11 cellular contexts compared by ENCODE assay signal in genomic region chr6:152981219-152981618, GRCh38. TPM values are rescaled to one million over a fixed set of nuclear protein-coding genes. Genes with fewer than 3 reads are reported as not detected.
DNase-seq lines count a peak whose midpoint lies in the region; ATAC-seq, FAIRE-seq and TF ChIP-seq lines count a peak whose summit lies in the region.
"Had no signal": no experiment of that assay in that cellular context is flagged by ENCODE, and none has a peak within 500 bp of the region (broad histone marks: within the 10 kb centered on the region; RNA-seq: fewer than 3 reads in every experiment).

No MANE protein-coding gene starts in this region.

- no peak for DNase-seq in CD4-positive, CD25-positive, alpha-beta regulatory T cell
- DNase-seq in HAP-1 (ENCODE audit: low spot score in 2 of 2), result no peak
- DNase-seq in activated CD8-positive, alpha-beta T cell treated with anti-CD3 and anti-CD28 coated beads for 36 hours, result no peak
- no peak for DNase-seq in effector memory CD4-positive, alpha-beta T cell
- DNase-seq in HEK293T (ENCODE audit: extremely low spot score), result no peak
- DNase-seq in D721Med (ENCODE audit: insufficient read length, low spot score), result no peak
- DNase-seq: SHP77 treated with DMSO at 0.1 percent for 48 hours, spleen had no signal

- H3K9ac ChIP-seq in iPS-20b (ENCODE audit: low read depth, low read length), result peak overlapping the region; percentile 98

- H3K4me3 Mint-ChIP-seq in CD4-positive, CD25-positive, alpha-beta regulatory T cell, result peak overlapping the region; percentile 50 to 76 (median 59)
- H3K4me3 Mint-ChIP-seq in activated CD8-positive, alpha-beta T cell treated with anti-CD3 and anti-CD28 coated beads for 36 hours, result peak overlapping the region; percentile 85

- CTCF ChIA-PET in activated CD8-positive, alpha-beta T cell treated with anti-CD3 and anti-CD28 coated beads for 36 hours (lab: Charles Lee), result interaction anchor here (1.3 kb wide), 1 partner anchor 10 kb away, joined by 3 read pairs; no protein-coding TSS in a partner anchor
- CTCF ChIA-PET in HEK293T (lab: Yijun Ruan, JAX), result no interaction called here

- in situ Hi-C loops in HAP-1 (cut with MboI; ENCODE audit: low sequenced_read_pairs), result loop anchor here (25.0 kb wide), 1 partner anchor 1519 kb away; the partner anchor contains the start of gene RMND1

- intact Hi-C loops in activated CD8-positive, alpha-beta T cell treated with anti-CD3 and anti-CD28 coated beads for 36 hours (cut with micrococcal nuclease), result loop anchor here (5.0 kb wide), 1 partner anchor 1529 kb away; the partner anchor contains the start of gene RMND1

- H3K4me1 ChIP-seq in CD4-positive, CD25-positive, alpha-beta regulatory T cell (ENCODE audit: control insufficient read depth, insufficient read depth, low read length, poor library complexity, severe bottlenecking), result peaks cover 71% of the 10 kb centered on the region
- H3K4me1 ChIP-seq in HAP-1, result peaks cover 39% of the 10 kb centered on the region
- peaks cover 15% of the 10 kb centered on the region; the same call in 1 of the 2 replicates for H3K4me1 ChIP-seq in iPS-20b (ENCODE audit: insufficient read depth, low read length)
- peaks cover 16% of the 10 kb centered on the region for H3K4me1 ChIP-seq in effector memory CD4-positive, alpha-beta T cell (ENCODE audit: control insufficient read depth, insufficient read depth, low read length, poor library complexity, severe bottlenecking)

- no peaks in the 10 kb centered on the region for H3K27me3 ChIP-seq in CD4-positive, CD25-positive, alpha-beta regulatory T cell (ENCODE audit: control insufficient read depth, insufficient read depth, low read length)
- no peaks in the 10 kb centered on the region for H3K27me3 ChIP-seq in HAP-1 (ENCODE audit: low read depth)
- H3K27me3 ChIP-seq in iPS-20b (ENCODE audit: insufficient read depth, low read length), result no peaks in the 10 kb centered on the region
- H3K27me3 ChIP-seq in effector memory CD4-positive, alpha-beta T cell (replicated peaks; ENCODE audit: control insufficient read depth, insufficient read depth, low read length, poor library complexity, severe bottlenecking), result no peaks in the 10 kb centered on the region
- H3K27me3 ChIP-seq: suprapubic skin had no signal

- peaks cover 27 to 80% (median 47%) of the 10 kb centered on the region in 4 donors for H3K4me1 Mint-ChIP-seq in CD4-positive, CD25-positive, alpha-beta regulatory T cell
- peaks cover 47% of the 10 kb centered on the region for H3K4me1 Mint-ChIP-seq in activated CD8-positive, alpha-beta T cell treated with anti-CD3 and anti-CD28 coated beads for 36 hours (ENCODE audit: low read depth)

- no peaks in the 10 kb centered on the region for H3K36me3 ChIP-seq in CD4-positive, CD25-positive, alpha-beta regulatory T cell (ENCODE audit: control insufficient read depth, insufficient read depth, low read length)
- peaks cover 25% of the 10 kb centered on the region for H3K36me3 ChIP-seq in HAP-1 (replicated peaks)
- peaks cover 51% of the 10 kb centered on the region for H3K36me3 ChIP-seq in iPS-20b (ENCODE audit: insufficient read depth, low read depth, low read length)
- H3K36me3 ChIP-seq in effector memory CD4-positive, alpha-beta T cell (ENCODE audit: control insufficient read depth, insufficient read depth, low read length), result no peaks in the 10 kb centered on the region
- H3K36me3 ChIP-seq: suprapubic skin had no signal

- no peak overlapping the region for H3K27ac Mint-ChIP-seq in CD4-positive, CD25-positive, alpha-beta regulatory T cell
- H3K27ac Mint-ChIP-seq in activated CD8-positive, alpha-beta T cell treated with anti-CD3 and anti-CD28 coated beads for 36 hours, result no peak overlapping the region

- no peak overlapping the region for H3K27ac ChIP-seq in CD4-positive, CD25-positive, alpha-beta regulatory T cell (ENCODE audit: insufficient read depth, low read length, poor library complexity, severe bottlenecking)
- peak overlapping the region; percentile 12 for H3K27ac ChIP-seq in iPS-20b (ENCODE audit: low read length)
- H3K27ac ChIP-seq in effector memory CD4-positive, alpha-beta T cell (ENCODE audit: insufficient read depth, low read length, poor library complexity, severe bottlenecking), result no peak overlapping the region
- H3K27ac ChIP-seq: spleen, suprapubic skin had no signal

- no peaks in the 10 kb centered on the region for H3K9me3 Mint-ChIP-seq in CD4-positive, CD25-positive, alpha-beta regulatory T cell
- no peaks in the 10 kb centered on the region for H3K9me3 Mint-ChIP-seq in activated CD8-positive, alpha-beta T cell treated with anti-CD3 and anti-CD28 coated beads for 36 hours

- H3K9me3 ChIP-seq in CD4-positive, CD25-positive, alpha-beta regulatory T cell (ENCODE audit: control insufficient read depth in 2 of 2, low read length in 2 of 2), result no peaks in the 10 kb centered on the region
- H3K9me3 ChIP-seq in HAP-1, result no peaks in the 10 kb centered on the region
- H3K9me3 ChIP-seq in iPS-20b (ENCODE audit: insufficient read depth, low read depth, low read length), result no peaks in the 10 kb centered on the region
- H3K9me3 ChIP-seq in effector memory CD4-positive, alpha-beta T cell (ENCODE audit: control insufficient read depth, low read length), result no peaks in the 10 kb centered on the region
- H3K9me3 ChIP-seq: spleen, suprapubic skin had no signal

- H3K4me3 ChIP-seq in CD4-positive, CD25-positive, alpha-beta regulatory T cell (ENCODE audit: low read depth, low read length), result peak overlapping the region; percentile 62
- H3K4me3 ChIP-seq in HAP-1 (peak overlapping the region; percentile 72), iPS-20b (ENCODE audit: low read length) (peak overlapping the region; percentile 87)
- no peak overlapping the region for H3K4me3 ChIP-seq in effector memory CD4-positive, alpha-beta T cell (ENCODE audit: insufficient read depth, low read depth, low read length, poor library complexity, severe bottlenecking)

- no peak for FAIRE-seq in D721Med (lab: Jason Lieb, UNC)

- no peak for TF ChIP-seq CTCF in activated CD8-positive, alpha-beta T cell treated with anti-CD3 and anti-CD28 coated beads for 36 hours (IDR thresholded peaks at IDR 0.05)
- TF ChIP-seq CTCF in D721Med (IDR thresholded peaks at IDR 0.05; ENCODE audit: insufficient read depth, missing control alignments), result no peak

- H3K36me3 Mint-ChIP-seq in CD4-positive, CD25-positive, alpha-beta regulatory T cell, result no peaks in the 10 kb centered on the region
- H3K36me3 Mint-ChIP-seq in activated CD8-positive, alpha-beta T cell treated with anti-CD3 and anti-CD28 coated beads for 36 hours (ENCODE audit: low read depth), result peaks cover 63% of the 10 kb centered on the region

- ATAC-seq in CD4-positive, CD25-positive, alpha-beta regulatory T cell (ENCODE audit: low read depth in 2 of 2), result no peak
- ATAC-seq in activated CD8-positive, alpha-beta T cell treated with anti-CD3 and anti-CD28 coated beads for 36 hours, result no peak
- ATAC-seq in HG03342 (IDR thresholded peaks at IDR 0.05; ENCODE audit: unreplicated experiment), result no peak

- H3K27me3 Mint-ChIP-seq in CD4-positive, CD25-positive, alpha-beta regulatory T cell, result no peaks in the 10 kb centered on the region
- no peaks in the 10 kb centered on the region for H3K27me3 Mint-ChIP-seq in activated CD8-positive, alpha-beta T cell treated with anti-CD3 and anti-CD28 coated beads for 36 hours

- POLR2A ChIA-PET in activated CD8-positive, alpha-beta T cell treated with anti-CD3 and anti-CD28 coated beads for 36 hours (lab: Charles Lee), result no interaction called here
- POLR2A ChIA-PET in HEK293T (lab: Yijun Ruan, JAX), result no interaction called here

TF ChIP-seq in HEK293T, 16 proteins besides CTCF, POLR2A, EP300 and RAD21:
- TF ChIP-seq BHLHE40 (IDR thresholded peaks at IDR 0.05; ENCODE audit: borderline replicate concordance), result no peak
- no peak for TF ChIP-seq SUZ12 (IDR thresholded peaks at IDR 0.05)
- no peak for TF ChIP-seq FOXM1 (IDR thresholded peaks at IDR 0.05; ENCODE audit: borderline replicate concordance)
- no peak for TF ChIP-seq LEF1 (IDR thresholded peaks at IDR 0.05; ENCODE audit: borderline replicate concordance)
- no peak for TF ChIP-seq TARDBP (IDR thresholded peaks at IDR 0.05)
- no peak for TF ChIP-seq SP1 (IDR thresholded peaks at IDR 0.05)
- no peak for TF ChIP-seq NFRKB (IDR thresholded peaks at IDR 0.05)
- TF ChIP-seq L3MBTL2 (conservative IDR thresholded peaks at IDR 0.05), result no peak
- TF ChIP-seq CTBP1 (IDR thresholded peaks at IDR 0.05; ENCODE audit: borderline replicate concordance), result no peak
- no peak for TF ChIP-seq PKNOX1 (IDR thresholded peaks at IDR 0.05)
- TF ChIP-seq FOXK2 (IDR thresholded peaks at IDR 0.05), result no peak
- TF ChIP-seq ELF4 (IDR thresholded peaks at IDR 0.05), result no peak

RNA-seq across cellular contexts. Expression of gene FBXO5, which starts 1.6 kb away (rescaled TPM):
- total RNA-seq in CD4-positive, CD25-positive, alpha-beta regulatory T cell, result 7.9 TPM
- 1 to 10 TPM; 5.6 to 9.2 (median 7.7) TPM for polyA plus RNA-seq in CD4-positive, CD25-positive, alpha-beta regulatory T cell
- total RNA-seq in activated CD8-positive, alpha-beta T cell treated with anti-CD3 and anti-CD28 coated beads for 36 hours, result 10 to 100 TPM; 40.9 to 44.0 TPM

RNA-seq across cellular contexts. Expression of gene MTRF1L, which starts 21.3 kb away (rescaled TPM):
- 17.2 TPM for total RNA-seq in CD4-positive, CD25-positive, alpha-beta regulatory T cell
- 10 to 100 TPM in 2 of 4 donors, 1 to 10 TPM in 2; 7.6 to 12.0 (median 9.2) TPM for polyA plus RNA-seq in CD4-positive, CD25-positive, alpha-beta regulatory T cell
- total RNA-seq in activated CD8-positive, alpha-beta T cell treated with anti-CD3 and anti-CD28 coated beads for 36 hours, result 10 to 100 TPM; 15.7 to 17.5 TPM
